Comparison of ENCODE assay signal across 39 cellular contexts in the genomic region with DNA sequence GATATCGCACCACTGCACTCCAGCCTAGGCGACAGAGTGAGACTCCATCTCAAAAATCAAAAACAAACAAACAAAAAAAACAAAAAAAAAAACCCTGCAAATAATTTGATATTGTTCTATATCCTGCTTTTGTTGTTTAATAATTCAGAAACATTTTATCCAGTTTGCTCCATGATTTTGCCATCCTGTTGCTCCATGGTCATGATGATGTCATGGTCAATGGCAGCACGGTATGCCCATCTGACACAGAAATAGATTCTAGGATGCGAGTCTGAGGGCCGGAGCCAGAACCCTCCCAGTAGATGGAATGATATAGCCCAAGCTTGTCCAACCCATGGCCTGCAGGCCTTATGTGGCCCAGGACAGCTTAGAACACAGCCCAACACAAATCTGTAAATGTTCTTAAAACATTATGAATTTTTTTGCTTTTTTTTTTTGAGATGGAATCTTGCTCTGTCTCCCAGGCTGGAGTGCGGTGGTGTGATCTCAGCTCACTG. TPM values are rescaled to one million over a fixed set of nuclear protein-coding genes. Genes with fewer than 3 reads are reported as not detected.
"Had no signal": no experiment of that assay in that cellular context is flagged by ENCODE, and none has a peak within 500 bp of the region (broad histone marks: within the 10 kb centered on the region; RNA-seq: fewer than 3 reads in every experiment).

No MANE protein-coding gene starts in this region.

- H3K27ac ChIP-seq: adrenal gland, ascending aorta, body of pancreas, brain microvascular endothelial cell, breast epithelium, cardiac muscle cell had no signal

- ATAC-seq: activated naive CD4-positive, alpha-beta T cell treated with anti-CD3 and anti-CD28 coated beads, Interleukin-2, amount 50 U/mL, for 72 hours; activated naive CD8-positive, alpha-beta T cell treated with anti-CD3 and anti-CD28 coated beads, Interleukin-2, amount 50 U/mL, for 24 hours; activated T-cell treated with anti-CD3 and anti-CD28 coated beads, Interleukin-2, amount 50 U/mL, for 4 hours; activated T-cell treated with anti-CD3 and anti-CD28 coated beads, Interleukin-2, amount 50 U/mL, for 72 hours; activated T-helper 17 cell treated with anti-CD3 and anti-CD28 coated beads, Interleukin-2, amount 50 U/mL, for 72 hours; body of pancreas had no signal

- H3K27me3 ChIP-seq: adrenal gland, ascending aorta, body of pancreas, brain microvascular endothelial cell, breast epithelium, cardiac muscle cell had no signal

- H3K4me1 Mint-ChIP-seq: activated naive CD4-positive, alpha-beta T cell treated with anti-CD3 and anti-CD28 coated beads, Interleukin-2, amount 10 ng/mL, durations not matched to agents 7 days and 5 days; activated naive CD4-positive, alpha-beta T cell treated with anti-CD3 and anti-CD28 coated beads, Interleukin-2, amount 50 U/mL, for 24 hours; activated naive CD8-positive, alpha-beta T cell treated with anti-CD3 and anti-CD28 coated beads for 36 hours; activated naive CD8-positive, alpha-beta T cell treated with anti-CD3 and anti-CD28 coated beads, Interleukin-2, amount 10 ng/mL, durations not matched to agents 7 days and 5 days; activated naive CD8-positive, alpha-beta T cell treated with anti-CD3 and anti-CD28 coated beads, Interleukin-2, amount 50 U/mL, for 24 hours; activated T-helper 17 cell treated with anti-CD3 and anti-CD28 coated beads, Interleukin-2, amount 50 U/mL, for 72 hours; brain; central memory CD8-positive, alpha-beta T cell had no signal

- H3K36me3 Mint-ChIP-seq: activated naive CD4-positive, alpha-beta T cell treated with anti-CD3 and anti-CD28 coated beads, Interleukin-2, amount 10 ng/mL, durations not matched to agents 7 days and 5 days; activated naive CD4-positive, alpha-beta T cell treated with anti-CD3 and anti-CD28 coated beads, Interleukin-2, amount 50 U/mL, for 72 hours; activated naive CD8-positive, alpha-beta T cell treated with anti-CD3 and anti-CD28 coated beads for 36 hours; activated naive CD8-positive, alpha-beta T cell treated with anti-CD3 and anti-CD28 coated beads, Interleukin-2, amount 10 ng/mL, durations not matched to agents 7 days and 5 days had no signal

- H3K4me3 ChIP-seq: adrenal gland, ascending aorta, body of pancreas, breast epithelium, cardiac muscle cell had no signal

- H3K27ac Mint-ChIP-seq: activated naive CD4-positive, alpha-beta T cell treated with anti-CD3 and anti-CD28 coated beads for 36 hours; activated naive CD4-positive, alpha-beta T cell treated with anti-CD3 and anti-CD28 coated beads, Interleukin-2, amount 10 ng/mL, durations not matched to agents 7 days and 5 days; activated naive CD4-positive, alpha-beta T cell treated with anti-CD3 and anti-CD28 coated beads, Interleukin-2, amount 50 U/mL, for 24 hours; activated naive CD4-positive, alpha-beta T cell treated with anti-CD3 and anti-CD28 coated beads, Interleukin-2, amount 50 U/mL, for 72 hours; activated naive CD8-positive, alpha-beta T cell; activated naive CD8-positive, alpha-beta T cell treated with anti-CD3 and anti-CD28 coated beads for 36 hours; activated naive CD8-positive, alpha-beta T cell treated with anti-CD3 and anti-CD28 coated beads, Interleukin-2, amount 10 ng/mL, durations not matched to agents 7 days and 5 days; activated naive CD8-positive, alpha-beta T cell treated with anti-CD3 and anti-CD28 coated beads, Interleukin-2, amount 50 U/mL, for 24 hours; activated T-cell treated with anti-CD3 and anti-CD28 coated beads, Interleukin-2, amount 50 U/mL, for 24 hours; activated T-cell treated with anti-CD3 and anti-CD28 coated beads, Interleukin-2, amount 50 U/mL, for 72 hours; activated T-helper 1 cell treated with anti-CD3 and anti-CD28 coated beads, Interleukin-12 subunit alpha, Interleukin-12 subunit beta, Interleukin-2, Interleukin-4 antibody, amounts not matched to agents 30 ng/mL and 10 ng/mL and 1 ng/mL, durations not matched to agents 14 hours and 24 hours and 36 hours; activated T-helper 17 cell treated with anti-CD3 and anti-CD28 coated beads, Interleukin-2, amount 50 U/mL, for 72 hours; activated T-helper 2 cell treated with anti-CD3 and anti-CD28 coated beads, Interferon-gamma antibody, Interleukin-2, Interleukin-4, amounts not matched to agents 10 μg/mL and 5 μg/mL and 100 μg/mL, durations not matched to agents 14 hours and 24 hours and 36 hours; brain had no signal

- H3K36me3 ChIP-seq: adrenal gland, ascending aorta, brain microvascular endothelial cell, breast epithelium, cardiac muscle cell had no signal

- H3K27me3 Mint-ChIP-seq: activated naive CD4-positive, alpha-beta T cell treated with anti-CD3 and anti-CD28 coated beads, Interleukin-2, amount 50 U/mL, for 24 hours; activated naive CD8-positive, alpha-beta T cell; activated naive CD8-positive, alpha-beta T cell treated with anti-CD3 and anti-CD28 coated beads for 36 hours; activated naive CD8-positive, alpha-beta T cell treated with anti-CD3 and anti-CD28 coated beads, Interleukin-2, amount 10 ng/mL, durations not matched to agents 7 days and 5 days; activated naive CD8-positive, alpha-beta T cell treated with anti-CD3 and anti-CD28 coated beads, Interleukin-2, amount 50 U/mL, for 24 hours; activated T-cell treated with anti-CD3 and anti-CD28 coated beads, Interleukin-2, amount 50 U/mL, for 24 hours; activated T-helper 17 cell treated with anti-CD3 and anti-CD28 coated beads, Interleukin-2, amount 50 U/mL, for 72 hours; central memory CD8-positive, alpha-beta T cell had no signal

- H3K4me3 Mint-ChIP-seq: activated naive CD4-positive, alpha-beta T cell treated with anti-CD3 and anti-CD28 coated beads for 36 hours; activated naive CD4-positive, alpha-beta T cell treated with anti-CD3 and anti-CD28 coated beads, Interleukin-2, amount 10 ng/mL, durations not matched to agents 7 days and 5 days; activated naive CD4-positive, alpha-beta T cell treated with anti-CD3 and anti-CD28 coated beads, Interleukin-2, amount 50 U/mL, for 24 hours; activated naive CD8-positive, alpha-beta T cell; activated naive CD8-positive, alpha-beta T cell treated with anti-CD3 and anti-CD28 coated beads for 36 hours; activated naive CD8-positive, alpha-beta T cell treated with anti-CD3 and anti-CD28 coated beads, Interleukin-2, amount 10 ng/mL, durations not matched to agents 7 days and 5 days; activated naive CD8-positive, alpha-beta T cell treated with anti-CD3 and anti-CD28 coated beads, Interleukin-2, amount 50 U/mL, for 24 hours; activated T-cell treated with anti-CD3 and anti-CD28 coated beads, Interleukin-2, amount 50 U/mL, for 24 hours; activated T-cell treated with anti-CD3 and anti-CD28 coated beads, Interleukin-2, amount 50 U/mL, for 4 hours; activated T-cell treated with anti-CD3 and anti-CD28 coated beads, Interleukin-2, amount 50 U/mL, for 72 hours; activated T-helper 1 cell treated with anti-CD3 and anti-CD28 coated beads, Interleukin-12 subunit alpha, Interleukin-12 subunit beta, Interleukin-2, Interleukin-4 antibody, amounts not matched to agents 30 ng/mL and 10 ng/mL and 1 ng/mL, durations not matched to agents 14 hours and 24 hours and 36 hours; activated T-helper 17 cell treated with anti-CD3 and anti-CD28 coated beads, Interleukin-2, amount 50 U/mL, for 72 hours; brain; central memory CD8-positive, alpha-beta T cell had no signal

- FAIRE-seq: astrocyte, bronchial epithelial cell had no signal

- H3K4me1 ChIP-seq: adrenal gland, ascending aorta, body of pancreas, breast epithelium had no signal

- DNase-seq: activated effector memory CD4-positive, alpha-beta T cell treated with anti-CD3 and anti-CD28 coated beads, Interleukin-2, amount 50 U/mL, for 16 hours; activated effector memory CD4-positive, alpha-beta T cell treated with Interleukin-2 at 50 U/mL for 16 hours; activated gamma-delta T cell; activated gamma-delta T cell treated with Interleukin-2 at 50 U/mL for 16 hours; activated naive CD4-positive, alpha-beta T cell; activated naive CD4-positive, alpha-beta T cell treated with anti-CD3 and anti-CD28 coated beads for 36 hours; activated naive CD4-positive, alpha-beta T cell treated with anti-CD3 and anti-CD28 coated beads, Interleukin-2, amount 10 ng/mL, durations not matched to agents 7 days and 5 days; activated naive CD4-positive, alpha-beta T cell treated with anti-CD3 and anti-CD28 coated beads, Interleukin-2, amount 50 U/mL, for 16 hours; activated naive CD4-positive, alpha-beta T cell treated with Interleukin-2 at 50 U/mL for 16 hours; activated naive CD8-positive, alpha-beta T cell treated with anti-CD3 and anti-CD28 coated beads for 36 hours; activated naive CD8-positive, alpha-beta T cell treated with anti-CD3 and anti-CD28 coated beads, Interleukin-2, amount 10 ng/mL, durations not matched to agents 7 days and 5 days; activated naive CD8-positive, alpha-beta T cell treated with anti-CD3 and anti-CD28 coated beads, Interleukin-2, amount 50 U/mL, for 24 hours; activated T-cell treated with anti-CD3 and anti-CD28 coated beads, Interleukin-2, amount 50 U/mL, for 24 hours; activated T-cell treated with anti-CD3 and anti-CD28 coated beads, Interleukin-2, amount 50 U/mL, for 4 hours; activated T-cell treated with anti-CD3 and anti-CD28 coated beads, Interleukin-2, amount 50 U/mL, for 48 hours; activated T-cell treated with anti-CD3 and anti-CD28 coated beads, Interleukin-2, amount 50 U/mL, for 72 hours; adrenal gland; amniotic stem cell; amygdala; anterior cingulate cortex; aorta; body of pancreas; brain microvascular endothelial cell; caudate nucleus; central memory CD4-positive, alpha-beta T cell; cerebellar nuclear complex had no signal

- H3K9me3 Mint-ChIP-seq: activated naive CD4-positive, alpha-beta T cell treated with anti-CD3 and anti-CD28 coated beads, Interleukin-2, amount 50 U/mL, for 24 hours; activated naive CD4-positive, alpha-beta T cell treated with anti-CD3 and anti-CD28 coated beads, Interleukin-2, amount 50 U/mL, for 72 hours; activated naive CD8-positive, alpha-beta T cell treated with anti-CD3 and anti-CD28 coated beads for 36 hours; activated naive CD8-positive, alpha-beta T cell treated with anti-CD3 and anti-CD28 coated beads, Interleukin-2, amount 10 ng/mL, durations not matched to agents 7 days and 5 days; activated naive CD8-positive, alpha-beta T cell treated with anti-CD3 and anti-CD28 coated beads, Interleukin-2, amount 50 U/mL, for 24 hours; activated T-cell treated with anti-CD3 and anti-CD28 coated beads, Interleukin-2, amount 50 U/mL, for 24 hours; activated T-cell treated with anti-CD3 and anti-CD28 coated beads, Interleukin-2, amount 50 U/mL, for 72 hours; activated T-helper 1 cell treated with anti-CD3 and anti-CD28 coated beads, Interleukin-12 subunit alpha, Interleukin-12 subunit beta, Interleukin-2, Interleukin-4 antibody, amounts not matched to agents 30 ng/mL and 10 ng/mL and 1 ng/mL, durations not matched to agents 14 hours and 24 hours and 36 hours; activated T-helper 17 cell treated with anti-CD3 and anti-CD28 coated beads, Interleukin-2, amount 50 U/mL, for 72 hours; activated T-helper 2 cell treated with anti-CD3 and anti-CD28 coated beads, Interferon-gamma antibody, Interleukin-2, Interleukin-4, amounts not matched to agents 10 μg/mL and 5 μg/mL and 100 μg/mL, durations not matched to agents 14 hours and 24 hours and 36 hours; central memory CD8-positive, alpha-beta T cell had no signal

- H3K9me3 ChIP-seq: adrenal gland, ascending aorta, body of pancreas, breast epithelium had no signal

RNA-seq across cellular contexts. Expression of a gene that starts 39.8 kb away (rescaled TPM):
- total RNA-seq: ascending aorta had no signal
